Comparison of ENCODE assay signal across 19 cellular contexts in the genomic region with DNA sequence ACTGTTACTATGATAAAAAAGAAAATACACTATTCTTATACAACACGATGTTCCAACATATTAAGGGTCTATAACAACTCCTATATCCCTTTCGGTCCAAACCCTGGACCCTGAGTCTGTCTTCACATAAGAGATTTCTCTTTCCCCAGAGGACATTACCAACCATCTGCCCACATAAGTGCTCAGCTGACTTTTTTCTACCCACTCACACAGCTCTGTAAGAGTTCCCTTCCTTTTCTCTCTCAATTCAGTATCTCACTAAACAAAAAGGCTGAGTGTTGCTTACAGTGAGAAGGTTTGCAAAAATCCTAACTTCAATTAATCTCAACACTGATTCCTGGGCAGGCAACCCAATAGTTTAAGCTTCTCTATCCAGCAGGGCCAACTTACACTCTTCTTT.
"Had no signal": no experiment of that assay in that cellular context is flagged by ENCODE, and none has a peak within 500 bp of the region (broad histone marks: within the 10 kb centered on the region; RNA-seq: fewer than 3 reads in every experiment).

No MANE protein-coding gene starts in this region.

- H3K36me3 ChIP-seq: uterus had no signal

- H3K27me3 ChIP-seq: adrenal gland, cardiac muscle cell, tibial nerve, uterus had no signal

- H3K27ac ChIP-seq: adrenal gland, cardiac muscle cell, tibial nerve had no signal

- H3K4me3 ChIP-seq: adrenal gland, cardiac muscle cell, tibial nerve, uterus had no signal

- ATAC-seq: effector memory CD8-positive, alpha-beta T cell had no signal

- H3K4me1 ChIP-seq: uterus had no signal

- H3K9me3 ChIP-seq: adrenal gland, tibial nerve, uterus had no signal

- DNase-seq: activated CD4-positive, alpha-beta T cell treated with anti-CD3 and anti-CD28 coated beads, Interleukin-2, amount 50 U/mL, for 1 hour; activated CD4-positive, CD25-positive, alpha-beta regulatory T cell; activated CD8-positive, alpha-beta memory T cell treated with anti-CD3 and anti-CD28 coated beads, Interleukin-2, amount 50 U/mL, for 4 hours; activated effector memory CD4-positive, alpha-beta T cell treated with Interleukin-2 at 50 U/mL for 16 hours; activated T-cell treated with anti-CD3 and anti-CD28 coated beads, Interleukin-2, amount 50 U/mL, for 48 hours; adrenal gland; effector memory CD8-positive, alpha-beta T cell; foreskin fibroblast; hippocampal formation; mammary epithelial cell; nephron progenitor cell; nucleus accumbens; stimulated activated CD4-positive, alpha-beta T cell treated with anti-CD3 and anti-CD28 coated beads, Interleukin-2, amount 100 ng/mL, for 24 hours; stimulated activated naive CD4-positive, alpha-beta T cell treated with Interleukin-2 at 50 U/mL for 16 hours; T-helper 1 cell; T-helper 9 cell; uterus had no signal
